2 cellular contexts compared by ENCODE assay signal in genomic region chrX:132940727-132941162, GRCh38.
TF ChIP-seq lines count a peak whose summit lies in the region.

No MANE protein-coding gene starts in this region.

TF ChIP-seq in SK-N-SH, 30 proteins besides CTCF, POLR2A, EP300 and RAD21 (continued from another document):
- TF ChIP-seq IRF3 (IDR thresholded peaks at IDR 0.05; ENCODE audit: low read depth, low read length): no peak
- TF ChIP-seq RXRA (IDR thresholded peaks at IDR 0.05; ENCODE audit: borderline replicate concordance, low read depth): no peak
- TF ChIP-seq REST (IDR thresholded peaks at IDR 0.05; ENCODE audit: low read depth, low read length): no peak
- no peak for TF ChIP-seq FOXJ3 (CRISPR knock-in tag; IDR thresholded peaks at IDR 0.05)
- TF ChIP-seq NRF1 (IDR thresholded peaks at IDR 0.05; ENCODE audit: low read depth, low read length): no peak

TF ChIP-seq in SK-N-SH treated with all-trans-retinoic acid at 6 μM for 48 hours, 23 proteins besides CTCF, POLR2A, EP300 and RAD21 (continued from another document):
- no peak for TF ChIP-seq PATZ1 (CRISPR knock-in tag; IDR thresholded peaks at IDR 0.05; ENCODE audit: borderline replicate concordance)
